23 cellular contexts compared by ENCODE assay signal in the genomic region with DNA sequence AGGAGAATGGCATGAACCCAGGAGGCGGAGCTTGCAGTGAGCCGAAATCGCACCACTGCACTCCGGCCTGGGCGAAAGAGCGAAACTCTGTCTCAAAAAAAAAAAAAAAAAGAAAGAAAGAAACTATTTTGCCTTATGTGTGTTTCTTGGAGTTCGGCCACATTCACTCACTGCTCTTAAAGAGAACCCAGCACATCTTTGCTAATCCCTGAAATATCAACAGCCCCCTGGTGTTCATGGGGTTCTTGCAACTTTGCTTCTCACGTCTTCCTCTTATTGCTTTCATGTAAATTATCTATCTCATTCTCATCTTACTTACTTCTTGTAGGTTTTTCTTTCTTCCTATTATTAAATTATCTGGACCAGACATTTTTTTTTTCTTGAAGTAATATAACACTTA.
"Had no signal": no experiment of that assay in that cellular context is flagged by ENCODE, and none has a peak within 500 bp of the region (broad histone marks: within the 10 kb centered on the region; RNA-seq: fewer than 3 reads in every experiment).

No MANE protein-coding gene starts in this region.

- H3K4me1 ChIP-seq: SJCRH30 had no signal

- DNase-seq: IMR-90, Kasumi-1, KG1, MM.1S, NCI-H1092, NCI-H1105 treated with DMSO at 0.1 percent for 48 hours, NCI-H1417 treated with DMSO at 0.1 percent for 48 hours, NCI-H146, NCI-H1694 treated with DMSO at 0.1 percent for 48 hours, NCI-H1930, NCI-H2081, NCI-H2107, NCI-H2227 treated with DMSO at 0.1 percent for 48 hours, NCI-H446, NCI-H510A, NCI-H524 treated with DMSO at 0.1 percent for 48 hours, NCI-H69, NCI-H774, SHP77 treated with DMSO at 0.1 percent for 48 hours, SJCRH30 had no signal

- H3K27ac ChIP-seq: SJCRH30, SK-N-MC had no signal

- H3K27me3 ChIP-seq: SJCRH30 had no signal

- H3K36me3 ChIP-seq: SJCRH30 had no signal

- H3K4me3 ChIP-seq: SJCRH30, SK-N-MC had no signal

- H3K9me3 ChIP-seq: SJCRH30 had no signal

- ATAC-seq: HepG2, Right ventricle myocardium inferior had no signal
